ENCODE assay signal across 10 cellular contexts in the genomic region with DNA sequence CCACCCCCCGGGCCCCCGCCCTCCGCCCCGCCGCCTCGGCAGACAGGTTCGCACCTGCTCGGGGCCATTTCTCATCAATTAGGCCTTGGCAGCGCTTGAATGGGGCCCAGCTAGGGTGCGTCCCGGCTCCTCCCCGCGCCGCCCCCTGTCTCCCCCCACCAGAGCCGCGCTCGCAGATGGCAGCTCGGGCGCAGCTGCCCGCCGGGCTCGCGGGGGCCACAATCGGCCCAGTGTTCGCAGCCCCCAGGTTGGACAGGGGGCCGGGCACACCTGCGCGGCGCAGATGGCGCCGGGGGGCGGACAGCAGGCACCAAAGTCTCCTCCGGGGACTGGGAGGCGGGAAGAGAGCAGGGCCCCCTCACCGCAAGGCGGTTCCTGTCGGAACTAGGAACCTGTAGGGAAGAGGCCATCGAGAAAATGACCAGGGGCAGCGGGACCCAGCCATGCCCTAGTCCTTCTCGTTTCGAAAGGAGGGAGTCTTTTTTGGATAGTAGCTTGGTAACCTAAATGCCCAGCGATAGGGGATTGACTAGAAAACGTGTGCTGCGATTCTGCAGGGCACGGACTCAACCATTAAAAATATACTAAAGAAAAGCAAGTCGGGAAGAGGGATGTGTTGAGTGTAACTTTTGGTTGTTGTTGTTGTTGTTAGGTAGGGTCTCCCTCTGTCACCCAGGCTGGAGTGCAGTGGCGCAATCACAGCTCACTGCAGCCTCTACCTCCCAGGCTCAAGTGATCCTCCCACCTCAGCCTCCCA.
DNase-seq lines count a peak whose midpoint lies in the region; ATAC-seq and TF ChIP-seq lines count a peak whose summit lies in the region.
"Had no signal": no experiment of that assay in that cellular context is flagged by ENCODE, and none has a peak within 500 bp of the region (broad histone marks: within the 10 kb centered on the region; RNA-seq: fewer than 3 reads in every experiment).

No MANE protein-coding gene starts in this region.

- H3K4me3 ChIP-seq in iPS-15b (ENCODE audit: low read depth, low read length) (peak overlapping the region; percentile 59), thoracic aorta (peak overlapping the region; percentile 52)

- no peak overlapping the region for H3K27ac ChIP-seq in thoracic aorta

- H3K36me3 ChIP-seq in iPS-15b (ENCODE audit: control insufficient read depth, insufficient read depth, low read length) (no peaks in the 10 kb centered on the region), thoracic aorta (no peaks in the 10 kb centered on the region)

- H3K9ac ChIP-seq in iPS-15b (ENCODE audit: low read depth, low read length), result no peak overlapping the region

- peak; percentile 97 for DNase-seq in NCI-H1105 treated with DMSO at 0.1 percent for 48 hours (lab: John Stamatoyannopoulos, UW)
- peak; percentile 97 for DNase-seq in NCI-H69 (lab: John Stamatoyannopoulos, UW)
- DNase-seq in thoracic aorta (ENCODE audit: low spot score), result no peak
- DNase-seq in cerebellar nuclear complex (lab: John Stamatoyannopoulos, UW), result no peak
- no peak for DNase-seq in activated effector memory CD4-positive, alpha-beta T cell treated with Interleukin-2 at 50 U/mL for 16 hours
- no peak for DNase-seq in LoVo (ENCODE audit: low spot score)
- DNase-seq: activated CD4-positive, alpha-beta T cell treated with anti-CD3 and anti-CD28 coated beads for 48 hours; substantia nigra had no signal

- no peak for TF ChIP-seq CTCF in thoracic aorta (IDR thresholded peaks at IDR 0.05)

- H3K27me3 ChIP-seq in iPS-15b (ENCODE audit: control insufficient read depth, insufficient read depth, low read length), result peaks cover 9% of the 10 kb centered on the region
- peaks cover 8% of the 10 kb centered on the region for H3K27me3 ChIP-seq in thoracic aorta (replicated peaks; ENCODE audit: insufficient read depth)

- no peak for ATAC-seq in thoracic aorta (ENCODE audit: insufficient number of reproducible peaks, low FRiP score, low read depth)
- ATAC-seq: Panc1 had no signal

- H3K4me1 ChIP-seq in iPS-15b (ENCODE audit: control insufficient read depth, insufficient read depth, low read length) (peaks cover 5% of the 10 kb centered on the region), thoracic aorta (ENCODE audit: control insufficient read depth in 1 of 2, low read depth in 2 of 2) (peaks cover 0 to 4% of the 10 kb centered on the region in 2 donors)

- H3K9me3 ChIP-seq in iPS-15b (ENCODE audit: control insufficient read depth, insufficient read depth, low read length), result no peaks in the 10 kb centered on the region
- no peaks in the 10 kb centered on the region for H3K9me3 ChIP-seq in thoracic aorta

Comparison
In these comparisons a context has a peak if more than half of its experiments do, and no peak if none do; other contexts are left out.
1. DNase-seq: peak in NCI-H1105 treated with DMSO at 0.1 percent for 48 hours (single experiment) and NCI-H69 (single experiment); none in thoracic aorta (single experiment), cerebellar nuclear complex (0 of 2), activated effector memory CD4-positive, alpha-beta T cell treated with Interleukin-2 at 50 U/mL for 16 hours (single experiment) and LoVo (single experiment).